1 cellular context compared by ENCODE assay signal in the genomic region with DNA sequence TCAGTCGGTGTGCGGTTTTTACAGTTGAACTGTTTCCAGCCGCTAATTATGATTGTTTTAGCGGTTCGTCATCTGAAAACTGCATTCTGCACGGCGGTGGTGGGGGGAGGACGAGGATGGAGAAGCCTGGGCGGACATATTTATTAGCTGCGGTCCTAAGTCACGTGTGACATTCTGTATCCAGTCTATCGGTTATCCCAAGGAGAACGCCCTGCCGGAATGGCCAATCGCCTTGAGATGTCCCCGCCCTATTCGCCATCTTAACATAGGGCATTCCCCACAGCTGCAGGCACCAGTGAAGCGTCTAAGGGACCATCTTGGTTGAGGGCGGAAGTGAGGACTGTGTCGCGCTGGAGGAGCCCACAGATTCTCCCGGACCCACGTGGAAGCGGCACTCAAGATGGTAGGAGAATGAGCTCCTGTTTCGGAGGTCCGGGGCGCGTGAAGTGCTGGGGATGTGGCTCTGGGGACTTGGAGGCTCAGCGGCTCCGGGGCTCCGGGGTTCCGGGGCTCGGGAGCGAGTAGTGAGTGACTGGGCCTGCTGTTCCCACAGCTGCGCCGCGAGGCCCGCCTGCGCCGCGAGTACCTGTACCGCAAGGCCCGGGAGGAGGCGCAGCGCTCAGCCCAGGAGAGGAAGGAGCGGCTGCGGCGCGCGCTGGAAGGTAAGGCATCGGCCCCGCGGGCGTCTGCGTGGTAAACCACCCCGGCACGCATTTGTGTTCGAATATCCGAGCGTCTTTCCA.
TF ChIP-seq lines count a peak whose summit lies in the region.

A gene with protein sequence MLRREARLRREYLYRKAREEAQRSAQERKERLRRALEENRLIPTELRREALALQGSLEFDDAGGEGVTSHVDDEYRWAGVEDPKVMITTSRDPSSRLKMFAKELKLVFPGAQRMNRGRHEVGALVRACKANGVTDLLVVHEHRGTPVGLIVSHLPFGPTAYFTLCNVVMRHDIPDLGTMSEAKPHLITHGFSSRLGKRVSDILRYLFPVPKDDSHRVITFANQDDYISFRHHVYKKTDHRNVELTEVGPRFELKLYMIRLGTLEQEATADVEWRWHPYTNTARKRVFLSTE (plus strand): TSS at position 365 of the 743 bp plus-strand sequence. CDS start 36 bp downstream, at position 401.

TF ChIP-seq in K562, 482 proteins besides CTCF, POLR2A, EP300 and RAD21 (continued from another document and continues in another):
- TF ChIP-seq, protein P1, sequence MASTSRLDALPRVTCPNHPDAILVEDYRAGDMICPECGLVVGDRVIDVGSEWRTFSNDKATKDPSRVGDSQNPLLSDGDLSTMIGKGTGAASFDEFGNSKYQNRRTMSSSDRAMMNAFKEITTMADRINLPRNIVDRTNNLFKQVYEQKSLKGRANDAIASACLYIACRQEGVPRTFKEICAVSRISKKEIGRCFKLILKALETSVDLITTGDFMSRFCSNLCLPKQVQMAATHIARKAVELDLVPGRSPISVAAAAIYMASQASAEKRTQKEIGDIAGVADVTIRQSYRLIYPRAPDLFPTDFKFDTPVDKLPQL (IDR thresholded peaks at IDR 0.05; ENCODE audit: extremely low read depth, insufficient read length), result no peak
- TF ChIP-seq SIN3B (IDR thresholded peaks at IDR 0.05; ENCODE audit: low read depth), result peak; percentile 93
- TF ChIP-seq, protein P2, sequence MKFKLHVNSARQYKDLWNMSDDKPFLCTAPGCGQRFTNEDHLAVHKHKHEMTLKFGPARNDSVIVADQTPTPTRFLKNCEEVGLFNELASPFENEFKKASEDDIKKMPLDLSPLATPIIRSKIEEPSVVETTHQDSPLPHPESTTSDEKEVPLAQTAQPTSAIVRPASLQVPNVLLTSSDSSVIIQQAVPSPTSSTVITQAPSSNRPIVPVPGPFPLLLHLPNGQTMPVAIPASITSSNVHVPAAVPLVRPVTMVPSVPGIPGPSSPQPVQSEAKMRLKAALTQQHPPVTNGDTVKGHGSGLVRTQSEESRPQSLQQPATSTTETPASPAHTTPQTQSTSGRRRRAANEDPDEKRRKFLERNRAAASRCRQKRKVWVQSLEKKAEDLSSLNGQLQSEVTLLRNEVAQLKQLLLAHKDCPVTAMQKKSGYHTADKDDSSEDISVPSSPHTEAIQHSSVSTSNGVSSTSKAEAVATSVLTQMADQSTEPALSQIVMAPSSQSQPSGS (CRISPR knock-in tag; IDR thresholded peaks at IDR 0.05), result no peak
- TF ChIP-seq DACH1 (IDR thresholded peaks at IDR 0.05; ENCODE audit: partially characterized antibody), result no peak
- peak; percentile 81 for TF ChIP-seq L3MBTL2 (IDR thresholded peaks at IDR 0.05)
- TF ChIP-seq, protein P3, sequence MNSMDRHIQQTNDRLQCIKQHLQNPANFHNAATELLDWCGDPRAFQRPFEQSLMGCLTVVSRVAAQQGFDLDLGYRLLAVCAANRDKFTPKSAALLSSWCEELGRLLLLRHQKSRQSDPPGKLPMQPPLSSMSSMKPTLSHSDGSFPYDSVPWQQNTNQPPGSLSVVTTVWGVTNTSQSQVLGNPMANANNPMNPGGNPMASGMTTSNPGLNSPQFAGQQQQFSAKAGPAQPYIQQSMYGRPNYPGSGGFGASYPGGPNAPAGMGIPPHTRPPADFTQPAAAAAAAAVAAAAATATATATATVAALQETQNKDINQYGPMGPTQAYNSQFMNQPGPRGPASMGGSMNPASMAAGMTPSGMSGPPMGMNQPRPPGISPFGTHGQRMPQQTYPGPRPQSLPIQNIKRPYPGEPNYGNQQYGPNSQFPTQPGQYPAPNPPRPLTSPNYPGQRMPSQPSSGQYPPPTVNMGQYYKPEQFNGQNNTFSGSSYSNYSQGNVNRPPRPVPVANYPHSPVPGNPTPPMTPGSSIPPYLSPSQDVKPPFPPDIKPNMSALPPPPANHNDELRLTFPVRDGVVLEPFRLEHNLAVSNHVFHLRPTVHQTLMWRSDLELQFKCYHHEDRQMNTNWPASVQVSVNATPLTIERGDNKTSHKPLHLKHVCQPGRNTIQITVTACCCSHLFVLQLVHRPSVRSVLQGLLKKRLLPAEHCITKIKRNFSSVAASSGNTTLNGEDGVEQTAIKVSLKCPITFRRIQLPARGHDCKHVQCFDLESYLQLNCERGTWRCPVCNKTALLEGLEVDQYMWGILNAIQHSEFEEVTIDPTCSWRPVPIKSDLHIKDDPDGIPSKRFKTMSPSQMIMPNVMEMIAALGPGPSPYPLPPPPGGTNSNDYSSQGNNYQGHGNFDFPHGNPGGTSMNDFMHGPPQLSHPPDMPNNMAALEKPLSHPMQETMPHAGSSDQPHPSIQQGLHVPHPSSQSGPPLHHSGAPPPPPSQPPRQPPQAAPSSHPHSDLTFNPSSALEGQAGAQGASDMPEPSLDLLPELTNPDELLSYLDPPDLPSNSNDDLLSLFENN (IDR thresholded peaks at IDR 0.05; ENCODE audit: low read depth in 2 of 2, low read length in 2 of 2), result peak in 1 of 2 experiments; percentile 85; a peak in 2 of 4 replicates
- TF ChIP-seq, protein P4, sequence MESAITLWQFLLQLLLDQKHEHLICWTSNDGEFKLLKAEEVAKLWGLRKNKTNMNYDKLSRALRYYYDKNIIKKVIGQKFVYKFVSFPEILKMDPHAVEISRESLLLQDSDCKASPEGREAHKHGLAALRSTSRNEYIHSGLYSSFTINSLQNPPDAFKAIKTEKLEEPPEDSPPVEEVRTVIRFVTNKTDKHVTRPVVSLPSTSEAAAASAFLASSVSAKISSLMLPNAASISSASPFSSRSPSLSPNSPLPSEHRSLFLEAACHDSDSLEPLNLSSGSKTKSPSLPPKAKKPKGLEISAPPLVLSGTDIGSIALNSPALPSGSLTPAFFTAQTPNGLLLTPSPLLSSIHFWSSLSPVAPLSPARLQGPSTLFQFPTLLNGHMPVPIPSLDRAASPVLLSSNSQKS (CRISPR knock-in tag; IDR thresholded peaks at IDR 0.05), result 0 out of 2 replicates have a peak, but pooled peaks have one; percentile 64
- TF ChIP-seq, protein P5, sequence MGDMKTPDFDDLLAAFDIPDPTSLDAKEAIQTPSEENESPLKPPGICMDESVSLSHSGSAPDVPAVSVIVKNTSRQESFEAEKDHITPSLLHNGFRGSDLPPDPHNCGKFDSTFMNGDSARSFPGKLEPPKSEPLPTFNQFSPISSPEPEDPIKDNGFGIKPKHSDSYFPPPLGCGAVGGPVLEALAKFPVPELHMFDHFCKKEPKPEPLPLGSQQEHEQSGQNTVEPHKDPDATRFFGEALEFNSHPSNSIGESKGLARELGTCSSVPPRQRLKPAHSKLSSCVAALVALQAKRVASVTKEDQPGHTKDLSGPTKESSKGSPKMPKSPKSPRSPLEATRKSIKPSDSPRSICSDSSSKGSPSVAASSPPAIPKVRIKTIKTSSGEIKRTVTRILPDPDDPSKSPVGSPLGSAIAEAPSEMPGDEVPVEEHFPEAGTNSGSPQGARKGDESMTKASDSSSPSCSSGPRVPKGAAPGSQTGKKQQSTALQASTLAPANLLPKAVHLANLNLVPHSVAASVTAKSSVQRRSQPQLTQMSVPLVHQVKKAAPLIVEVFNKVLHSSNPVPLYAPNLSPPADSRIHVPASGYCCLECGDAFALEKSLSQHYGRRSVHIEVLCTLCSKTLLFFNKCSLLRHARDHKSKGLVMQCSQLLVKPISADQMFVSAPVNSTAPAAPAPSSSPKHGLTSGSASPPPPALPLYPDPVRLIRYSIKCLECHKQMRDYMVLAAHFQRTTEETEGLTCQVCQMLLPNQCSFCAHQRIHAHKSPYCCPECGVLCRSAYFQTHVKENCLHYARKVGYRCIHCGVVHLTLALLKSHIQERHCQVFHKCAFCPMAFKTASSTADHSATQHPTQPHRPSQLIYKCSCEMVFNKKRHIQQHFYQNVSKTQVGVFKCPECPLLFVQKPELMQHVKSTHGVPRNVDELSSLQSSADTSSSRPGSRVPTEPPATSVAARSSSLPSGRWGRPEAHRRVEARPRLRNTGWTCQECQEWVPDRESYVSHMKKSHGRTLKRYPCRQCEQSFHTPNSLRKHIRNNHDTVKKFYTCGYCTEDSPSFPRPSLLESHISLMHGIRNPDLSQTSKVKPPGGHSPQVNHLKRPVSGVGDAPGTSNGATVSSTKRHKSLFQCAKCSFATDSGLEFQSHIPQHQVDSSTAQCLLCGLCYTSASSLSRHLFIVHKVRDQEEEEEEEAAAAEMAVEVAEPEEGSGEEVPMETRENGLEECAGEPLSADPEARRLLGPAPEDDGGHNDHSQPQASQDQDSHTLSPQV (IDR thresholded peaks at IDR 0.05), result no peak
- TF ChIP-seq, protein P6, sequence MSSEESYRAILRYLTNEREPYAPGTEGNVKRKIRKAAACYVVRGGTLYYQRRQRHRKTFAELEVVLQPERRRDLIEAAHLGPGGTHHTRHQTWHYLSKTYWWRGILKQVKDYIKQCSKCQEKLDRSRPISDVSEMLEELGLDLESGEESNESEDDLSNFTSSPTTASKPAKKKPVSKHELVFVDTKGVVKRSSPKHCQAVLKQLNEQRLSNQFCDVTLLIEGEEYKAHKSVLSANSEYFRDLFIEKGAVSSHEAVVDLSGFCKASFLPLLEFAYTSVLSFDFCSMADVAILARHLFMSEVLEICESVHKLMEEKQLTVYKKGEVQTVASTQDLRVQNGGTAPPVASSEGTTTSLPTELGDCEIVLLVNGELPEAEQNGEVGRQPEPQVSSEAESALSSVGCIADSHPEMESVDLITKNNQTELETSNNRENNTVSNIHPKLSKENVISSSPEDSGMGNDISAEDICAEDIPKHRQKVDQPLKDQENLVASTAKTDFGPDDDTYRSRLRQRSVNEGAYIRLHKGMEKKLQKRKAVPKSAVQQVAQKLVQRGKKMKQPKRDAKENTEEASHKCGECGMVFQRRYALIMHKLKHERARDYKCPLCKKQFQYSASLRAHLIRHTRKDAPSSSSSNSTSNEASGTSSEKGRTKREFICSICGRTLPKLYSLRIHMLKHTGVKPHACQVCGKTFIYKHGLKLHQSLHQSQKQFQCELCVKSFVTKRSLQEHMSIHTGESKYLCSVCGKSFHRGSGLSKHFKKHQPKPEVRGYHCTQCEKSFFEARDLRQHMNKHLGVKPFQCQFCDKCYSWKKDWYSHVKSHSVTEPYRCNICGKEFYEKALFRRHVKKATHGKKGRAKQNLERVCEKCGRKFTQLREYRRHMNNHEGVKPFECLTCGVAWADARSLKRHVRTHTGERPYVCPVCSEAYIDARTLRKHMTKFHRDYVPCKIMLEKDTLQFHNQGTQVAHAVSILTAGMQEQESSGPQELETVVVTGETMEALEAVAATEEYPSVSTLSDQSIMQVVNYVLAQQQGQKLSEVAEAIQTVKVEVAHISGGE (CRISPR knock-in tag; IDR thresholded peaks at IDR 0.05), result peak; percentile 68 to 94 (median 80); a peak in 5 of 6 replicates
- TF ChIP-seq, protein P7, sequence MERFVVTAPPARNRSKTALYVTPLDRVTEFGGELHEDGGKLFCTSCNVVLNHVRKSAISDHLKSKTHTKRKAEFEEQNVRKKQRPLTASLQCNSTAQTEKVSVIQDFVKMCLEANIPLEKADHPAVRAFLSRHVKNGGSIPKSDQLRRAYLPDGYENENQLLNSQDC (CRISPR knock-in tag; IDR thresholded peaks at IDR 0.05), result no peak
- TF ChIP-seq ZNF695 (CRISPR knock-in tag; IDR thresholded peaks at IDR 0.05), result no peak
- TF ChIP-seq MCM7 (IDR thresholded peaks at IDR 0.05), result no peak
- TF ChIP-seq, protein P8, sequence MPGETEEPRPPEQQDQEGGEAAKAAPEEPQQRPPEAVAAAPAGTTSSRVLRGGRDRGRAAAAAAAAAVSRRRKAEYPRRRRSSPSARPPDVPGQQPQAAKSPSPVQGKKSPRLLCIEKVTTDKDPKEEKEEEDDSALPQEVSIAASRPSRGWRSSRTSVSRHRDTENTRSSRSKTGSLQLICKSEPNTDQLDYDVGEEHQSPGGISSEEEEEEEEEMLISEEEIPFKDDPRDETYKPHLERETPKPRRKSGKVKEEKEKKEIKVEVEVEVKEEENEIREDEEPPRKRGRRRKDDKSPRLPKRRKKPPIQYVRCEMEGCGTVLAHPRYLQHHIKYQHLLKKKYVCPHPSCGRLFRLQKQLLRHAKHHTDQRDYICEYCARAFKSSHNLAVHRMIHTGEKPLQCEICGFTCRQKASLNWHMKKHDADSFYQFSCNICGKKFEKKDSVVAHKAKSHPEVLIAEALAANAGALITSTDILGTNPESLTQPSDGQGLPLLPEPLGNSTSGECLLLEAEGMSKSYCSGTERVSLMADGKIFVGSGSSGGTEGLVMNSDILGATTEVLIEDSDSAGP (CRISPR knock-in tag; IDR thresholded peaks at IDR 0.05), result no peak
- TF ChIP-seq, protein P9, sequence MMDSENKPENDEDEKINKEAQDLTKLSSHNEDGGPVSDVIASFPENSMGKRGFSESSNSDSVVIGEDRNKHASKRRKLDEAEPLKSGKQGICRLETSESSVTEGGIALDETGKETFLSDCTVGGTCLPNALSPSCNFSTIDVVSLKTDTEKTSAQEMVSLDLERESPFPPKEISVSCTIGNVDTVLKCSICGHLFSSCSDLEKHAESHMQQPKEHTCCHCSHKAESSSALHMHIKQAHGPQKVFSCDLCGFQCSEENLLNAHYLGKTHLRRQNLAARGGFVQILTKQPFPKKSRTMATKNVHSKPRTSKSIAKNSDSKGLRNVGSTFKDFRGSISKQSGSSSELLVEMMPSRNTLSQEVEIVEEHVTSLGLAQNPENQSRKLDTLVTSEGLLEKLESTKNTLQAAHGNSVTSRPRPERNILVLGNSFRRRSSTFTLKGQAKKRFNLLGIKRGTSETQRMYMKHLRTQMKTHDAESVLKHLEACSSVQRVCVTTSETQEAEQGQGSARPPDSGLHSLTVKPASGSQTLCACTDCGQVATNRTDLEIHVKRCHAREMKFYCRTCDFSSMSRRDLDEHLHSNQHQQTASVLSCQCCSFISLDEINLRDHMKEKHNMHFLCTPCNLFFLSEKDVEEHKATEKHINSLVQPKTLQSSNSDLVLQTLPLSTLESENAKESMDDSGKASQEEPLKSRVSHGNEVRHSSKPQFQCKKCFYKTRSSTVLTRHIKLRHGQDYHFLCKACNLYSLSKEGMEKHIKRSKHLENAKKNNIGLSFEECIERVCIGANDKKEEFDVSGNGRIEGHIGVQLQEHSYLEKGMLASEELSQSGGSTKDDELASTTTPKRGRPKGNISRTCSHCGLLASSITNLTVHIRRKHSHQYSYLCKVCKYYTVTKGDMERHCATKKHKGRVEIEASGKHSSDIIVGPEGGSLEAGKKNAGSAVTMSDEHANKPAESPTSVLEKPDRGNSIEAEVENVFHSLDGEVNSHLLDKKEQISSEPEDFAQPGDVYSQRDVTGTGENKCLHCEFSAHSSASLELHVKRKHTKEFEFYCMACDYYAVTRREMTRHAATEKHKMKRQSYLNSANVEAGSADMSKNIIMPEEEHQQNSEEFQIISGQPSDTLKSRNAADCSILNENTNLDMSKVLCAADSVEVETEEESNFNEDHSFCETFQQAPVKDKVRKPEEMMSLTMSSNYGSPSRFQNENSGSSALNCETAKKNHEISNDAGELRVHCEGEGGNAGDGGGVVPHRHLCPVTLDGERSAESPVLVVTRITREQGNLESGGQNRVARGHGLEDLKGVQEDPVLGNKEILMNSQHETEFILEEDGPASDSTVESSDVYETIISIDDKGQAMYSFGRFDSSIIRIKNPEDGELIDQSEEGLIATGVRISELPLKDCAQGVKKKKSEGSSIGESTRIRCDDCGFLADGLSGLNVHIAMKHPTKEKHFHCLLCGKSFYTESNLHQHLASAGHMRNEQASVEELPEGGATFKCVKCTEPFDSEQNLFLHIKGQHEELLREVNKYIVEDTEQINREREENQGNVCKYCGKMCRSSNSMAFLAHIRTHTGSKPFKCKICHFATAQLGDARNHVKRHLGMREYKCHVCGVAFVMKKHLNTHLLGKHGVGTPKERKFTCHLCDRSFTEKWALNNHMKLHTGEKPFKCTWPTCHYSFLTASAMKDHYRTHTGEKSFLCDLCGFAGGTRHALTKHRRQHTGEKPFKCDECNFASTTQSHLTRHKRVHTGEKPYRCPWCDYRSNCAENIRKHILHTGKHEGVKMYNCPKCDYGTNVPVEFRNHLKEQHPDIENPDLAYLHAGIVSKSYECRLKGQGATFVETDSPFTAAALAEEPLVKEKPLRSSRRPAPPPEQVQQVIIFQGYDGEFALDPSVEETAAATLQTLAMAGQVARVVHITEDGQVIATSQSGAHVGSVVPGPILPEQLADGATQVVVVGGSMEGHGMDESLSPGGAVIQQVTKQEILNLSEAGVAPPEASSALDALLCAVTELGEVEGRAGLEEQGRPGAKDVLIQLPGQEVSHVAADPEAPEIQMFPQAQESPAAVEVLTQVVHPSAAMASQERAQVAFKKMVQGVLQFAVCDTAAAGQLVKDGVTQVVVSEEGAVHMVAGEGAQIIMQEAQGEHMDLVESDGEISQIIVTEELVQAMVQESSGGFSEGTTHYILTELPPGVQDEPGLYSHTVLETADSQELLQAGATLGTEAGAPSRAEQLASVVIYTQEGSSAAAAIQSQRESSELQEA (IDR thresholded peaks at IDR 0.05; ENCODE audit: low read depth), result no peak
